In the genomic region with DNA sequence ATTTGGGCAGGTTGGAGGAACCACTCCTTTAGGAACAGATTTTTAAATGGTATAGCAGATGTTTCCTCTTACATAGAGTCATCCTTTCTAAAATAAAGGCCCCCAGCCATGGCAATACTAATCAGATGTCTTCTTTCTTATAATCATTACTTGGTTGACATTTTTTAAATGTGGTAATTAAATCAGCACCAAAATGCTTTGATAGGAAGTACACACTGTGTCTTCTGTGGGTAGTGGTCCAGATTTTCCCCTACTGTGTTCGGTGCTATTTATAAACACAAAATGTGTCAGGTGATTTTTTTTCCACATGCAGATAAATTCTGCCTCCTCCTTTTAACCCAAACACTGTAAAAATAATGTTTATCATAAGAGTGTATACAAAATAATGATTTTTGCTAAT, we compare ENCODE assay signal across 33 cellular contexts.
"Had no signal": no experiment of that assay in that cellular context is flagged by ENCODE, and none has a peak within 500 bp of the region (broad histone marks: within the 10 kb centered on the region; RNA-seq: fewer than 3 reads in every experiment).

No MANE protein-coding gene starts in this region.

- H3K9me3 ChIP-seq: MG63, Peyer's patch had no signal

- H3K27me3 ChIP-seq: cardiac muscle cell, MG63, Peyer's patch had no signal

- DNase-seq: activated CD4-positive, alpha-beta T cell treated with anti-CD3 and anti-CD28 coated beads, Interleukin-2, amount 10 ng/mL, durations not matched to agents 24 days and 14 days; activated CD4-positive, alpha-beta T cell treated with anti-CD3 and anti-CD28 coated beads, Interleukin-2, amount 50 U/mL, for 4 hours; activated CD8-positive, alpha-beta T cell treated with anti-CD3 and anti-CD28 coated beads for 36 hours; activated effector memory CD4-positive, alpha-beta T cell treated with anti-CD3 and anti-CD28 coated beads, Interleukin-2, amount 50 U/mL, for 16 hours; activated naive CD4-positive, alpha-beta T cell; activated naive CD4-positive, alpha-beta T cell treated with anti-CD3 and anti-CD28 coated beads, Interleukin-2, amount 50 U/mL, for 16 hours; activated naive CD8-positive, alpha-beta T cell treated with anti-CD3 and anti-CD28 coated beads for 36 hours; activated T-cell treated with anti-CD3 and anti-CD28 coated beads, Interleukin-2, amount 50 U/mL, for 1 hour; activated T-cell treated with anti-CD3 and anti-CD28 coated beads, Interleukin-2, amount 50 U/mL, for 72 hours; amniotic stem cell; aorta; cerebellar nuclear complex; Kasumi-1; KBM-7; MG63; MV-4-11; NCI-H1092; NCI-H1436 treated with DMSO at 0.1 percent for 48 hours; NCI-H1694 treated with DMSO at 0.1 percent for 48 hours; NCI-H2029; NCI-H2227 treated with DMSO at 0.1 percent for 48 hours; NCI-H446; NK-92 treated with Interleukin-12 subunit alpha and Interleukin-12 subunit beta, amount 100 ng/mL, for 24 hours; PC-3; Peyer's patch; SW 1271; T-helper 1 cell; T-helper 2 cell; T-helper 9 cell had no signal

- H3K4me3 ChIP-seq: cardiac muscle cell, MG63, Peyer's patch had no signal

- H3K4me1 ChIP-seq: Peyer's patch had no signal

- H3K36me3 ChIP-seq: cardiac muscle cell, MG63, Peyer's patch had no signal

- H3K27ac ChIP-seq: cardiac muscle cell, Peyer's patch, RWPE1 had no signal

- ATAC-seq: activated CD8-positive, alpha-beta T cell treated with anti-CD3 and anti-CD28 coated beads for 36 hours; activated T-cell treated with anti-CD3 and anti-CD28 coated beads, Interleukin-2, amount 50 U/mL, for 72 hours; activated T-helper 17 cell treated with anti-CD3 and anti-CD28 coated beads, Interleukin-2, amount 50 U/mL, for 72 hours; PC-3; Right ventricle myocardium inferior had no signal
